In genomic region chrX:149074429-149074828, GRCh38 we compare ENCODE assay signal across 8 cellular contexts.
DNase-seq lines count a peak whose midpoint lies in the region; ATAC-seq and TF ChIP-seq lines count a peak whose summit lies in the region.

No MANE protein-coding gene starts in this region.

- peak overlapping the region; percentile 14 for H3K27ac Mint-ChIP-seq in neural crest cell (ENCODE audit: unreplicated experiment)

- H3K9me3 Mint-ChIP-seq in neural crest cell = no peaks in the 10 kb centered on the region

- no peaks in the 10 kb centered on the region for H3K36me3 Mint-ChIP-seq in neural crest cell (ENCODE audit: low read depth)

- TF ChIP-seq CTCF in neural crest cell (conservative IDR thresholded peaks at IDR 0.05) = no peak
- no peak for TF ChIP-seq CTCF in stomach (IDR thresholded peaks at IDR 0.05)

- peaks cover 4% of the 10 kb centered on the region for H3K4me1 Mint-ChIP-seq in neural crest cell

- H3K27me3 ChIP-seq in stomach = no peaks in the 10 kb centered on the region

- no peaks in the 10 kb centered on the region for H3K36me3 ChIP-seq in stomach

- DNase-seq in NOMO-1 treated with DMSO at 0.1 percent for 48 hours (lab: John Stamatoyannopoulos, UW; ENCODE audit: unreplicated experiment) (peak; percentile 47), NOMO-1 treated with dmso at 0.1 percent for 144 hours (lab: John Stamatoyannopoulos, UW; ENCODE audit: unreplicated experiment) (no peak), H4 (ENCODE audit: low spot score) (peak; percentile 8), amniotic epithelial cell (ENCODE audit: low read depth) (peak; percentile 3), neural crest cell (ENCODE audit: low read depth, low spot score) (no peak), stomach (no peak)

- TF ChIP-seq POLR2A in stomach (IDR thresholded peaks at IDR 0.05) = no peak

- H3K4me3 ChIP-seq in stomach = no peak overlapping the region

- intact Hi-C loops in stomach (cut with DNase I; ENCODE audit: low total_unique reads) = no loop called here

- no peaks in the 10 kb centered on the region for H3K9me3 ChIP-seq in stomach

- no peaks in the 10 kb centered on the region for H3K27me3 Mint-ChIP-seq in neural crest cell (ENCODE audit: low read depth)

- 7 to 42% (median 18%) methylated on average over 5 to 7 of the region's 7 CpGs for WGBS in stomach, 5 donors

- no peak for ATAC-seq in HG02981 (IDR thresholded peaks at IDR 0.05; ENCODE audit: unreplicated experiment)
- ATAC-seq in HG03457 (IDR thresholded peaks at IDR 0.05; ENCODE audit: unreplicated experiment) = no peak

- no peak for TF ChIP-seq EP300 in stomach (IDR thresholded peaks at IDR 0.05)

- no peaks in the 10 kb centered on the region for H3K4me1 ChIP-seq in stomach

- H3K27ac ChIP-seq in stomach = no peak overlapping the region

- no peak overlapping the region for H3K4me3 Mint-ChIP-seq in neural crest cell

Comparison
In these comparisons a context has a peak if more than half of its experiments do, and no peak if none do; other contexts are left out.
1. DNase-seq: peak in NOMO-1 treated with DMSO at 0.1 percent for 48 hours (single experiment), H4 (single experiment) and amniotic epithelial cell (single experiment); none in NOMO-1 treated with dmso at 0.1 percent for 144 hours (single experiment), neural crest cell (single experiment) and stomach (single experiment).